ENCODE assay signal across 17 cellular contexts in the genomic region with DNA sequence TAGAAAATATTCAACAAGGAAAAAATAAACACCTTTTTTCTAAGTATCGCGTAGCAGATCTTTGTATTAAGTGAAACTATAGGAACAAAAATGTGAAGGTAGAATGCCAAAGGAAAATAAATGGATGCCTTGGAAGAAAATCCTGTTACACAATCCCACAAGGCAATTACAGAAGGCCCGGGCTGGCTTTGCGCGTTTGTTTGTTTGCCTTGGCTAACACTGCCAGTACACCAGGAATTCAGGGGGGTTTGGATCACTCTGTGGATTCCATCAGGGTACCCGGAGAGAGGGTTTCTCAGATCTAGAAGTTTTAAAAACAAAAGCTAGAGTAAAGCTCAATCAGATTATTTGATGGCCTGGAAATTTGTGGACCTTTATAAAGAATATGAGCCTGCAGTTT.
DNase-seq lines count a peak whose midpoint lies in the region; ATAC-seq and TF ChIP-seq lines count a peak whose summit lies in the region.
"Had no signal": no experiment of that assay in that cellular context is flagged by ENCODE, and none has a peak within 500 bp of the region (broad histone marks: within the 10 kb centered on the region; RNA-seq: fewer than 3 reads in every experiment).

No MANE protein-coding gene starts in this region.

- H3K4me3 ChIP-seq in IMR-90 (ENCODE audit: insufficient read depth, low read depth, low read length) (no peak overlapping the region), adipocyte (ENCODE audit: low read length) (no peak overlapping the region), skeletal muscle cell (ENCODE audit: low read depth, low read length) (no peak overlapping the region)
- H3K4me3 ChIP-seq: vagina had no signal

- H2BK15ac ChIP-seq in IMR-90 (ENCODE audit: low read depth, low read length): peak overlapping the region; percentile 42; the same call in 2 of the 3 replicates

- H2BK5ac ChIP-seq in IMR-90 (ENCODE audit: low read depth, low read length, poor library complexity, severe bottlenecking): peak overlapping the region; percentile 54

- no peaks in the 10 kb centered on the region for H4K20me1 ChIP-seq in IMR-90 (ENCODE audit: insufficient read depth, low read length)

- H2AFZ ChIP-seq in IMR-90 (replicated peaks; ENCODE audit: low read length, poor library complexity): no peak overlapping the region

- peak overlapping the region; percentile 88; the same call in 1 of the 2 replicates for H4K5ac ChIP-seq in IMR-90 (ENCODE audit: low read depth, low read length)

- peak overlapping the region; percentile 63 for H3K4me2 ChIP-seq in IMR-90 (ENCODE audit: low read depth, low read length)

- H4K91ac ChIP-seq in IMR-90 (ENCODE audit: insufficient read depth, low read depth, low read length): peak overlapping the region; percentile 64; the same call in 1 of the 2 replicates

- H3K9me1 ChIP-seq in IMR-90 (ENCODE audit: insufficient read depth, low read length): peaks cover 3% of the 10 kb centered on the region

- H3K36me3 ChIP-seq in IMR-90 (ENCODE audit: control insufficient read depth, insufficient read depth, low read length) (no peaks in the 10 kb centered on the region), adipocyte (ENCODE audit: control insufficient read depth, insufficient read depth, low read length, severe bottlenecking) (no peaks in the 10 kb centered on the region)
- H3K36me3 ChIP-seq: vagina had no signal

- H2BK20ac ChIP-seq in IMR-90 (ENCODE audit: low read depth, low read length): peak overlapping the region; percentile 81; the same call in 1 of the 2 replicates

- H3K56ac ChIP-seq in IMR-90 (ENCODE audit: extremely low read depth, insufficient read depth, low read length): 0 out of 2 replicates have a peak overlapping the region, but pooled peaks have one; percentile 48

- H3K79me1 ChIP-seq in IMR-90 (ENCODE audit: low read depth in 1 of 2, low read length in 2 of 2): peaks cover 15 to 27% of the 10 kb centered on the region in 2 experiments

- H3K9me3 ChIP-seq in IMR-90 (ENCODE audit: control insufficient read depth, insufficient read depth, low read length) (no peaks in the 10 kb centered on the region), adipocyte (ENCODE audit: control insufficient read depth, low read length) (no peaks in the 10 kb centered on the region)
- H3K9me3 ChIP-seq: vagina had no signal

- peak overlapping the region; percentile 78; the same call in 1 of the 2 replicates for H2BK120ac ChIP-seq in IMR-90 (ENCODE audit: low read depth, low read length)

- TF ChIP-seq CTCF in IMR-90 (conservative IDR thresholded peaks at IDR 0.05; ENCODE audit: low read depth, low read length): no peak

- H3K27ac ChIP-seq in IMR-90 (ENCODE audit: insufficient read depth, low read length): no peak overlapping the region; the same call in 1 of the 2 replicates
- H3K27ac ChIP-seq: vagina had no signal

- dilution Hi-C loops in IMR-90 (cut with HindIII; ENCODE audit: low sequenced_read_pairs, unreplicated experiment): no loop called here

- peak overlapping the region; percentile 10; the same call in 1 of the 2 replicates for H3K14ac ChIP-seq in IMR-90 (replicated peaks; ENCODE audit: low read depth, low read length)

- DNase-seq in IMR-90 (peak; percentile 86), adipocyte (ENCODE audit: low read depth) (peak; percentile 95), fibroblast of peridontal ligament (ENCODE audit: extremely low read depth) (peak; percentile 94), skeletal muscle cell (ENCODE audit: low read depth) (peak; percentile 56), T-helper 2 cell (no peak), activated T-cell treated with anti-CD3 and anti-CD28 coated beads for 4 hours (no peak), SKM-1 (lab: John Stamatoyannopoulos, UW; ENCODE audit: unreplicated experiment) (no peak)
- DNase-seq: activated CD8-positive, alpha-beta T cell treated with anti-CD3 and anti-CD28 coated beads for 36 hours; CD4-positive, alpha-beta T cell; foreskin melanocyte; NCI-H1105 treated with DMSO at 0.1 percent for 48 hours; NCI-H345; small intestine; SW 1271 had no signal

- intact Hi-C loops in IMR-90 (cut with micrococcal nuclease): no loop called here

- no peak overlapping the region for H2AK9ac ChIP-seq in IMR-90 (replicated peaks; ENCODE audit: low read depth, low read length, poor library complexity)

- peak overlapping the region in 1 of 2 experiments; percentile 46; a peak in 2 of 4 replicates for H4K8ac ChIP-seq in IMR-90 (ENCODE audit: low read depth in 2 of 2, low read length in 2 of 2)

- H3K27me3 ChIP-seq in IMR-90 (ENCODE audit: control insufficient read depth, insufficient read depth, low read length) (no peaks in the 10 kb centered on the region), adipocyte (replicated peaks; ENCODE audit: control insufficient read depth, insufficient read depth, low read length) (no peaks in the 10 kb centered on the region)
- H3K27me3 ChIP-seq: vagina had no signal

- POLR2A ChIA-PET in IMR-90 (lab: Charles Lee; ENCODE audit: unreplicated experiment): no interaction called here

- peak overlapping the region; percentile 52; the same call in 1 of the 2 replicates for H3K4ac ChIP-seq in IMR-90 (ENCODE audit: low read depth, low read length)

- no peak overlapping the region for H2AK5ac ChIP-seq in IMR-90 (ENCODE audit: low read depth, low read length)

- no peak overlapping the region for H3K23ac ChIP-seq in IMR-90 (ENCODE audit: low read depth, low read length)

- peak; percentile 93 for ATAC-seq in IMR-90 (ENCODE audit: low read depth)
- ATAC-seq: activated CD8-positive, alpha-beta T cell treated with anti-CD3 and anti-CD28 coated beads for 36 hours; activated T-helper 17 cell treated with anti-CD3 and anti-CD28 coated beads, Interleukin-2, amount 50 U/mL, for 72 hours; HCT116 had no signal

- H3K4me1 ChIP-seq in IMR-90 (ENCODE audit: control insufficient read depth, insufficient read depth, low read length) (peaks cover 10% of the 10 kb centered on the region), adipocyte (ENCODE audit: control insufficient read depth, insufficient read depth, low read length) (no peaks in the 10 kb centered on the region)
- H3K4me1 ChIP-seq: vagina had no signal

- H3K18ac ChIP-seq in IMR-90 (ENCODE audit: low read depth, low read length): peak overlapping the region; percentile 91; the same call in 1 of the 2 replicates

- CTCF ChIA-PET in IMR-90 (lab: Yijun Ruan, JAX): interaction anchor here (0.6 kb wide), 1 partner anchor 69 kb away, joined by 3 read pairs; no protein-coding TSS in a partner anchor

- H3K9ac ChIP-seq in IMR-90 (ENCODE audit: low read depth, low read length): no peak overlapping the region
- no peak overlapping the region for H3K9ac ChIP-seq in adipocyte (ENCODE audit: low read length)

- no TSS peak for BruUV-seq in IMR-90 (replicated peaks; lab: Mats Ljungman, UMichigan)

- peak; percentile 13; the same call in 1 of the 2 replicates for TF ChIP-seq RAD21 in IMR-90 (IDR thresholded peaks at IDR 0.05; ENCODE audit: low read length)

- in situ Hi-C loops in IMR-90 (cut with MboI; ENCODE audit: low sequenced_read_pairs): no loop called here

- no CpG with 5 or more reads among the region's 6 CpGs for WGBS in IMR-90 (ENCODE audit: extremely low coverage in 2 of 2, insufficient read length in 1 of 2), 2 experiments

- no peak for TF ChIP-seq POLR2A in IMR-90 (IDR thresholded peaks at IDR 0.05; ENCODE audit: low read depth, low read length)

TF ChIP-seq in IMR-90, 13 proteins besides CTCF, POLR2A, EP300 and RAD21:
- 0 out of 2 replicates have a peak, but pooled peaks have one; percentile 14 for TF ChIP-seq MXI1 (IDR thresholded peaks at IDR 0.05; ENCODE audit: borderline replicate concordance, low read depth, low read length)
- peak; percentile 93 for TF ChIP-seq CEBPB (IDR thresholded peaks at IDR 0.05; ENCODE audit: low read depth, low read length)
- TF ChIP-seq, protein P1, sequence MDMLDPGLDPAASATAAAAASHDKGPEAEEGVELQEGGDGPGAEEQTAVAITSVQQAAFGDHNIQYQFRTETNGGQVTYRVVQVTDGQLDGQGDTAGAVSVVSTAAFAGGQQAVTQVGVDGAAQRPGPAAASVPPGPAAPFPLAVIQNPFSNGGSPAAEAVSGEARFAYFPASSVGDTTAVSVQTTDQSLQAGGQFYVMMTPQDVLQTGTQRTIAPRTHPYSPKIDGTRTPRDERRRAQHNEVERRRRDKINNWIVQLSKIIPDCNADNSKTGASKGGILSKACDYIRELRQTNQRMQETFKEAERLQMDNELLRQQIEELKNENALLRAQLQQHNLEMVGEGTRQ (IDR thresholded peaks at IDR 0.05; ENCODE audit: low read depth, low read length): no peak
- TF ChIP-seq RFX5 (IDR thresholded peaks at IDR 0.05; ENCODE audit: low read depth, low read length): no peak
- no peak for TF ChIP-seq RCOR1 (IDR thresholded peaks at IDR 0.05; ENCODE audit: insufficient replicate concordance, low read length)

Comparison
In these comparisons a context has a peak if more than half of its experiments do, and no peak if none do; other contexts are left out.
1. DNase-seq: peak in IMR-90 (single experiment), adipocyte (single experiment), fibroblast of peridontal ligament (single experiment) and skeletal muscle cell (single experiment); none in T-helper 2 cell (0 of 5), activated T-cell treated with anti-CD3 and anti-CD28 coated beads for 4 hours (single experiment) and SKM-1 (single experiment).